In genomic region chr2:219287569-219288265, GRCh38 we compare ENCODE assay signal across 1 cellular context.
TF ChIP-seq lines count a peak whose summit lies in the region.

No MANE protein-coding gene starts in this region.

TF ChIP-seq in K562, 482 proteins besides CTCF, POLR2A, EP300 and RAD21 (continued from another document):
- TF ChIP-seq TBL1XR1 (IDR thresholded peaks at IDR 0.05; ENCODE audit: low read length in 2 of 2), result no peak
- no peak for TF ChIP-seq PRPF4 (IDR thresholded peaks at IDR 0.05; ENCODE audit: insufficient read depth, low read depth, low read length, poor library complexity, severe bottlenecking)
- TF ChIP-seq ARID1B (IDR thresholded peaks at IDR 0.05), result no peak
- TF ChIP-seq PTRF (tag; IDR thresholded peaks at IDR 0.05), result no peak
- no peak for TF ChIP-seq POLR3A (IDR thresholded peaks at IDR 0.05; ENCODE audit: borderline replicate concordance, extremely low read depth, insufficient read depth, insufficient read length)
- TF ChIP-seq ZNF592 (IDR thresholded peaks at IDR 0.05), result peak; percentile 80; the same call in 1 of the 2 replicates
- TF ChIP-seq ZC3H4 (CRISPR knock-in tag; IDR thresholded peaks at IDR 0.05; ENCODE audit: borderline replicate concordance), result no peak
- TF ChIP-seq ZNF134 (CRISPR knock-in tag; conservative IDR thresholded peaks at IDR 0.05), result no peak
- TF ChIP-seq ZNF431 (CRISPR knock-in tag; IDR thresholded peaks at IDR 0.05), result no peak
- no peak for TF ChIP-seq PRMT5 (CRISPR knock-in tag; IDR thresholded peaks at IDR 0.05)
- peak; percentile 56 for TF ChIP-seq CREM (IDR thresholded peaks at IDR 0.05; ENCODE audit: low read depth)
- no peak for TF ChIP-seq ZNF551 (CRISPR knock-in tag; IDR thresholded peaks at IDR 0.05)
- no peak for TF ChIP-seq E4F1 (CRISPR knock-in tag; IDR thresholded peaks at IDR 0.05; ENCODE audit: borderline replicate concordance)
- TF ChIP-seq ZBTB7A (IDR thresholded peaks at IDR 0.05; ENCODE audit: borderline replicate concordance, control insufficient read depth, low read depth, low read length), result peak; percentile 52; the same call in 1 of the 2 replicates
- no peak for TF ChIP-seq SREBF1 (IDR thresholded peaks at IDR 0.05; ENCODE audit: borderline replicate concordance, low read depth, low read length)
- 0 out of 2 replicates have a peak, but pooled peaks have one; percentile 13 for TF ChIP-seq SMARCA4 (IDR thresholded peaks at IDR 0.05)
- TF ChIP-seq WHSC1 (IDR thresholded peaks at IDR 0.05; ENCODE audit: low read length), result no peak
- no peak for TF ChIP-seq NFYB (IDR thresholded peaks at IDR 0.05; ENCODE audit: extremely low read depth, insufficient read length)
- no peak for TF ChIP-seq FOSL1 (tag; conservative IDR thresholded peaks at IDR 0.05)
- TF ChIP-seq ZNF766 (CRISPR knock-in tag; conservative IDR thresholded peaks at IDR 0.05), result 0 out of 2 replicates have a peak, but pooled peaks have one; percentile 26
- 0 out of 2 replicates have a peak, but pooled peaks have one; percentile 63 for TF ChIP-seq ZNF644 (tag; IDR thresholded peaks at IDR 0.05; ENCODE audit: low read depth)
TF ChIP-seq in K562: peak in this region for 17.
